1 cellular context compared by ENCODE assay signal in the genomic region with DNA sequence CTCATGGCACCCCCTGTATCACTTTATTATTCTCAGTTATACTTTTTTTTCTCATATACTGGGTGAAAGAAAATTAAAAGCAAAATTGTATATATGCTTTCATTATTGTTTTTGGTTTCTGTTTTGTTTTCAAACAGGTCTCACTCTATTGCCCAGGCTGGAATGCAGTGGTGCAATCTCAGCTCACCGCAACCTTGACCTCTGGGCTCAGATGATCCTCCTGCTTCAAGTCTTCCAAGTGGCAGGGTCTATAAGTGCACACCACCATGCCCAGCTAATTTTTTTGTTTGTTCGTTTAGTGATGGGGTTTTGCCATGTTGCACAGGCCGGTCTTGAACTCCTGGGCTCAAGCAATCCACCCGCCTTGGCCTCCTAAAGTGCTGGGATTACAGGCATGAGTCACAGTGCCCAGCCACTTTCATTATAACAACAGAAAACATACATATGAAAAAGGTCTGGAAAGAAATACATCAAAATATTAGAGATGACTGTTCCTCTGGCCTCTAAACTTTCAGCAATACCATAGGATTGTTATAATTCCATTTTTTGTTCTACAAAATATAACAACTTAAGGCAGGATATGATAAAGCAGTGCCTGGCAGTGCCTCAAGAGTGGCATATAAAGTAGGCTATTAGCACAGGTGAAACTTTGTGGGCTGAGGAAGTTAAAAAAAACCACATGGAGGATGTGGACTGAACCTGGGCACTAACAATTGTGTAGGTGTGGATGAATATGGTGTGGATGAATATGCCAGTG.
TF ChIP-seq lines count a peak whose summit lies in the region.

No MANE protein-coding gene starts in this region.

TF ChIP-seq in HepG2, 621 proteins besides CTCF, POLR2A, EP300 and RAD21 (continued from another document):
- TF ChIP-seq, protein P1, sequence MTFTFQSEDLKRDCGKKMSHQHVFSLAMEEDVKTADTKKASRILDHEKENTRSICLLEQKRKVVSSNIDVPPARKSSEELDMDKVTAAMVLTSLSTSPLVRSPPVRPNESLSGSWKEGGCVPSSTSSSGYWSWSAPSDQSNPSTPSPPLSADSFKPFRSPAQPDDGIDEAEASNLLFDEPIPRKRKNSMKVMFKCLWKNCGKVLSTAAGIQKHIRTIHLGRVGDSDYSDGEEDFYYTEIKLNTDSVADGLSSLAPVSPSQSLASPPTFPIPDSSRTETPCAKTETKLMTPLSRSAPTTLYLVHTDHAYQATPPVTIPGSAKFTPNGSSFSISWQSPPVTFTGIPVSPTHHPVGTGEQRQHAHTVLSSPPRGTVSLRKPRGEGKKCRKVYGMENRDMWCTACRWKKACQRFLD (CRISPR knock-in tag; IDR thresholded peaks at IDR 0.05; ENCODE audit: borderline replicate concordance): no peak
- TF ChIP-seq ZFAT (CRISPR knock-in tag; conservative IDR thresholded peaks at IDR 0.05): no peak
- no peak for TF ChIP-seq BHLHE40 (IDR thresholded peaks at IDR 0.05; ENCODE audit: low read length)
- no peak for TF ChIP-seq ZSCAN22 (CRISPR knock-in tag; IDR thresholded peaks at IDR 0.05)
- peak; percentile 13; the same call in 1 of the 2 replicates for TF ChIP-seq SMC3 (IDR thresholded peaks at IDR 0.05; ENCODE audit: low read length)
- TF ChIP-seq YEATS4 (CRISPR knock-in tag; IDR thresholded peaks at IDR 0.05; ENCODE audit: borderline replicate concordance): no peak
- TF ChIP-seq LCORL (IDR thresholded peaks at IDR 0.05): no peak
- no peak for TF ChIP-seq LCORL (CRISPR knock-in tag; IDR thresholded peaks at IDR 0.05)
- TF ChIP-seq ZNF547 (CRISPR knock-in tag; IDR thresholded peaks at IDR 0.05): no peak
- no peak for TF ChIP-seq PHF5A (CRISPR knock-in tag; IDR thresholded peaks at IDR 0.05; ENCODE audit: low read depth, unreplicated experiment)
- TF ChIP-seq, protein P2, sequence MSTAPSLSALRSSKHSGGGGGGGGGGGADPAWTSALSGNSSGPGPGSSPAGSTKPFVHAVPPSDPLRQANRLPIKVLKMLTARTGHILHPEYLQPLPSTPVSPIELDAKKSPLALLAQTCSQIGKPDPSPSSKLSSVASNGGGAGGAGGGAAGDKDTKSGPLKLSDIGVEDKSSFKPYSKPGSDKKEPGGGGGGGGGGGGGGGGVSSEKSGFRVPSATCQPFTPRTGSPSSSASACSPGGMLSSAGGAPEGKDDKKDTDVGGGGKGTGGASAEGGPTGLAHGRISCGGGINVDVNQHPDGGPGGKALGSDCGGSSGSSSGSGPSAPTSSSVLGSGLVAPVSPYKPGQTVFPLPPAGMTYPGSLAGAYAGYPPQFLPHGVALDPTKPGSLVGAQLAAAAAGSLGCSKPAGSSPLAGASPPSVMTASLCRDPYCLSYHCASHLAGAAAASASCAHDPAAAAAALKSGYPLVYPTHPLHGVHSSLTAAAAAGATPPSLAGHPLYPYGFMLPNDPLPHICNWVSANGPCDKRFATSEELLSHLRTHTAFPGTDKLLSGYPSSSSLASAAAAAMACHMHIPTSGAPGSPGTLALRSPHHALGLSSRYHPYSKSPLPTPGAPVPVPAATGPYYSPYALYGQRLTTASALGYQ (CRISPR knock-in tag; IDR thresholded peaks at IDR 0.05): no peak
- no peak for TF ChIP-seq MIER2 (CRISPR knock-in tag; IDR thresholded peaks at IDR 0.05)
- TF ChIP-seq, protein P3, sequence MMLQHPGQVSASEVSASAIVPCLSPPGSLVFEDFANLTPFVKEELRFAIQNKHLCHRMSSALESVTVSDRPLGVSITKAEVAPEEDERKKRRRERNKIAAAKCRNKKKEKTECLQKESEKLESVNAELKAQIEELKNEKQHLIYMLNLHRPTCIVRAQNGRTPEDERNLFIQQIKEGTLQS (CRISPR knock-in tag; IDR thresholded peaks at IDR 0.05): peak; percentile 73
- TF ChIP-seq IRF2 (CRISPR knock-in tag; IDR thresholded peaks at IDR 0.05): peak; percentile 93
- TF ChIP-seq, protein P4, sequence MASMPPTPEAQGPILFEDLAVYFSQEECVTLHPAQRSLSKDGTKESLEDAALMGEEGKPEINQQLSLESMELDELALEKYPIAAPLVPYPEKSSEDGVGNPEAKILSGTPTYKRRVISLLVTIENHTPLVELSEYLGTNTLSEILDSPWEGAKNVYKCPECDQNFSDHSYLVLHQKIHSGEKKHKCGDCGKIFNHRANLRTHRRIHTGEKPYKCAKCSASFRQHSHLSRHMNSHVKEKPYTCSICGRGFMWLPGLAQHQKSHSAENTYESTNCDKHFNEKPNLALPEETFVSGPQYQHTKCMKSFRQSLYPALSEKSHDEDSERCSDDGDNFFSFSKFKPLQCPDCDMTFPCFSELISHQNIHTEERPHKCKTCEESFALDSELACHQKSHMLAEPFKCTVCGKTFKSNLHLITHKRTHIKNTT (CRISPR knock-in tag; IDR thresholded peaks at IDR 0.05): no peak
